In the genomic region with DNA sequence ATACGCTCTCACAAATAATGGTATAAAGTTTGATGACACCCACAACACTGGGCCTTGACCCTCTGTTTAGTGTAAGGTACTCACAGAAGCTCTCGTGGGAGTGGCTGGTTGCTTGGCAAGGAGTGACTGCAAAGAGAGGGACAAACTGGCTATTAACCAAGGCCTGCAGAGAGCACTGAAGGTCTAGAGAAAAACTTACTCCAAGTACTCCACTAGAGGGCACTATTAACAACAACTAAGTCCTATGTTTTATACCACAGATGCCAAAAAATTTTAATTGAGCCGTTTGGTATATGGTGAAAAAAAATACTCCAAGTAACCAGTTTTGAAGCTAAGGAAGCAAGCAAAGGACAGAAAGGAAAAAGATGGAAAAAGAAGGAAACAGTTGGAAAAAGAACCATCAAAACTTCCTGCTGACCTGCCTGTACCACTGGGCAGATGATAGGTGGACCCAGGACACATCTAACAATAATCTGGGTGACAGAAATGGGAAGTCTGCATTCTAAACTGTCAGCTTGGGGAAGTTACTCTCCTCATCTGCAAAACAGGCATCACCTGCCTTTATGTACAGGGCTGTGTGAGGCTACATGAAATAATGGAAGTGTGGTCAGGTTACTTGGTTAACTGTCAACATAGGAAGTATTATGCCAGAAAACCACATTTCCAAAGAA, we compare ENCODE assay signal across 8 cellular contexts. TPM values are rescaled to one million over a fixed set of nuclear protein-coding genes. Genes with fewer than 3 reads are reported as not detected.
DNase-seq lines count a peak whose midpoint lies in the region; ATAC-seq, FAIRE-seq and TF ChIP-seq lines count a peak whose summit lies in the region.

No MANE protein-coding gene starts in this region.

- peak; percentile 96 for ATAC-seq in left lobe of liver
- no peak for ATAC-seq in GM19328 (IDR thresholded peaks at IDR 0.05; ENCODE audit: unreplicated experiment)

- POLR2A ChIA-PET in PC-9 (lab: Charles Lee; ENCODE audit: unreplicated experiment): no interaction called here

- CTCF ChIA-PET in PC-9 (lab: Charles Lee): interaction anchor here (0.6 to 1.3 kb wide), 6 partner anchors 9 to 310 kb away, joined by 3 to 5 read pairs (median 3); no protein-coding TSS in a partner anchor

- H2AFZ ChIP-seq in PC-9: no peak overlapping the region

- H3K79me2 ChIP-seq in PC-9 (ENCODE audit: low read depth): no peaks in the 10 kb centered on the region

- DNase-seq in GF-D8 (lab: John Stamatoyannopoulos, UW) (peak; percentile 63), PC-9 (peak in 1 of 2 experiments; percentile 48), choroid plexus epithelial cell (ENCODE audit: low read depth) (peak; percentile 83), left lobe of liver (ENCODE audit: low spot score) (no peak), urothelium cell line (ENCODE audit: low spot score) (peak; percentile 59), NCI-H774 (lab: John Stamatoyannopoulos, UW) (no peak)
- DNase-seq in Jurkat, Clone E6-1 (ENCODE audit: low read depth, low spot score): peak; percentile 63

- intact Hi-C loops in PC-9 (cut with micrococcal nuclease; ENCODE audit: unreplicated experiment): loop anchor here (1.0 to 5.0 kb wide), 3 partner anchors 66 to 145 kb away; no protein-coding TSS in a partner anchor

- H4K20me1 ChIP-seq in PC-9 (ENCODE audit: insufficient read depth): peaks cover 7% of the 10 kb centered on the region; the same call in 1 of the 2 replicates

- H3K4me2 ChIP-seq in PC-9: no peak overlapping the region

- no peaks in the 10 kb centered on the region for H3K27me3 ChIP-seq in PC-9 (ENCODE audit: insufficient read depth, low read depth)

- peak; percentile 82 for TF ChIP-seq CTCF in PC-9 (conservative IDR thresholded peaks at IDR 0.05)
- peak; percentile 55 for TF ChIP-seq CTCF in choroid plexus epithelial cell (conservative IDR thresholded peaks at IDR 0.05; ENCODE audit: low read depth, low read length)

- no peak overlapping the region for H3K4me3 ChIP-seq in Jurkat, Clone E6-1 (ENCODE audit: low read length)
- H3K4me3 ChIP-seq in PC-9 (no peak overlapping the region), choroid plexus epithelial cell (ENCODE audit: low read depth, low read length) (no peak overlapping the region)

- peaks cover 16% of the 10 kb centered on the region; the same call in 1 of the 2 replicates for H3F3A ChIP-seq in PC-9 (ENCODE audit: insufficient read depth, low read depth)

- no peak overlapping the region for H3K27ac ChIP-seq in PC-9

- no peak for FAIRE-seq in urothelium cell line (lab: Jason Lieb, UNC)

- no peaks in the 10 kb centered on the region for H3K4me1 ChIP-seq in PC-9 (replicated peaks; ENCODE audit: insufficient read depth)

- no peaks in the 10 kb centered on the region for H3K9me2 ChIP-seq in PC-9 (ENCODE audit: insufficient read depth)

- no TSS peak for BruUV-seq in PC-9 (replicated peaks; lab: Mats Ljungman, UMichigan)

- H3K9me3 ChIP-seq in PC-9 (ENCODE audit: insufficient read depth, low read depth): no peaks in the 10 kb centered on the region

- H3K36me3 ChIP-seq in PC-9 (ENCODE audit: low read depth): peaks cover 30% of the 10 kb centered on the region

RNA-seq across cellular contexts. Expression of a gene that starts 23.2 kb away (rescaled TPM):
- polyA plus RNA-seq in Jurkat, Clone E6-1 (2012; ENCODE audit: insufficient read depth, insufficient read length): 43.1 TPM
- total RNA-seq in PC-9 (2021) (92.7 and 109 TPM in 2 replicates), left lobe of liver (44.0 TPM)

RNA-seq across cellular contexts. Expression of a gene that starts 31.7 kb away (rescaled TPM):
- polyA plus RNA-seq in Jurkat, Clone E6-1 (2012; ENCODE audit: insufficient read depth, insufficient read length): 5.2 TPM
- total RNA-seq in PC-9 (2021) (81.3 and 105 TPM in 2 replicates), left lobe of liver (8.0 TPM)

Comparison
In these comparisons a context has a peak if more than half of its experiments do, and no peak if none do; other contexts are left out.
1. DNase-seq: peak in GF-D8 (single experiment), Jurkat, Clone E6-1 (single experiment), choroid plexus epithelial cell (single experiment) and urothelium cell line (single experiment); none in left lobe of liver (single experiment) and NCI-H774 (single experiment).